13 cellular contexts compared by ENCODE assay signal in genomic region chr1:225865514-225865913, GRCh38. TPM values are rescaled to one million over a fixed set of nuclear protein-coding genes. Genes with fewer than 3 reads are reported as not detected.
DNase-seq lines count a peak whose midpoint lies in the region; ATAC-seq, FAIRE-seq and TF ChIP-seq lines count a peak whose summit lies in the region.
"Had no signal": no experiment of that assay in that cellular context is flagged by ENCODE, and none has a peak within 500 bp of the region (broad histone marks: within the 10 kb centered on the region; RNA-seq: fewer than 3 reads in every experiment).

No MANE protein-coding gene starts in this region.

- DNase-seq in activated naive CD4-positive, alpha-beta T cell (lab: John Stamatoyannopoulos, UW), result no peak
- DNase-seq in RWPE1 (ENCODE audit: low spot score) (no peak), HepG2 (ENCODE audit: low spot score) (no peak), OCI-M2 (lab: John Stamatoyannopoulos, UW; ENCODE audit: unreplicated experiment) (no peak), glutamatergic neuron (no peak), GF-D8 (lab: John Stamatoyannopoulos, UW) (no peak)
- DNase-seq: Karpas-422, NCI-H526 treated with DMSO at 0.1 percent for 48 hours had no signal

- in situ Hi-C loops in HepG2 (cut with HindIII; ENCODE audit: extremely low pct_ligation_motif_present, low pct_unique_long_range_greater_than_20kb), result no loop called here

- H3K27ac ChIP-seq in RWPE1 (0 out of 2 replicates have a peak overlapping the region, but pooled peaks have one; percentile 32), HepG2 (ENCODE audit: extremely low read length, insufficient read depth, low read length) (no peak overlapping the region)
- H3K27ac ChIP-seq: tibial nerve had no signal

- no peaks in the 10 kb centered on the region for H3K27me3 Mint-ChIP-seq in activated naive CD4-positive, alpha-beta T cell treated with anti-CD3 and anti-CD28 coated beads, Interleukin-2, amount 50 U/mL, for 24 hours
- H3K27me3 Mint-ChIP-seq in glutamatergic neuron (ENCODE audit: unreplicated experiment), result peaks cover 2% of the 10 kb centered on the region

- no peak overlapping the region for H3K4me3 ChIP-seq in HepG2 (replicated peaks in 1 of 3; ENCODE audit: insufficient read depth in 1 of 3, low read depth in 2 of 3, low read length in 3 of 3)
- H3K4me3 ChIP-seq: tibial nerve had no signal

- no peaks in the 10 kb centered on the region for H3K27me3 ChIP-seq in HepG2 (ENCODE audit: control insufficient read depth in 1 of 2, insufficient read depth in 2 of 2, low read length in 2 of 2)
- H3K27me3 ChIP-seq: tibial nerve had no signal

- peak overlapping the region; percentile 36 for H3K4me3 Mint-ChIP-seq in activated naive CD4-positive, alpha-beta T cell treated with anti-CD3 and anti-CD28 coated beads, Interleukin-2, amount 50 U/mL, for 24 hours
- no peak overlapping the region for H3K4me3 Mint-ChIP-seq in glutamatergic neuron (ENCODE audit: unreplicated experiment)

- WGBS in HepG2 (ENCODE audit: low lambda C conversion rate), result 93% methylated on average over 8 of the region's 13 CpGs

- TF ChIP-seq EP300 in HepG2 (IDR thresholded peaks at IDR 0.05; ENCODE audit: low read depth in 2 of 2, low read length in 2 of 2) (no peak), HepG2 (CRISPR knock-in tag; IDR thresholded peaks at IDR 0.05; ENCODE audit: borderline replicate concordance) (no peak)

- no peaks in the 10 kb centered on the region for H4K20me1 ChIP-seq in HepG2 (ENCODE audit: insufficient read depth, low read length)

- H3K4me1 ChIP-seq in HepG2 (ENCODE audit: insufficient read depth, low read length), result peaks cover 12% of the 10 kb centered on the region

- no peak for TF ChIP-seq RAD21 in HepG2 (CRISPR knock-in tag; IDR thresholded peaks at IDR 0.05)

- no peak overlapping the region for H3K4me2 ChIP-seq in HepG2 (ENCODE audit: low read depth, low read length)

- H3K4me1 Mint-ChIP-seq in activated naive CD4-positive, alpha-beta T cell treated with anti-CD3 and anti-CD28 coated beads, Interleukin-2, amount 50 U/mL, for 24 hours, result peaks cover 50% of the 10 kb centered on the region
- peaks cover 2% of the 10 kb centered on the region for H3K4me1 Mint-ChIP-seq in glutamatergic neuron (ENCODE audit: low read depth, unreplicated experiment)

- H2AFZ ChIP-seq in HepG2 (ENCODE audit: low read length), result no peak overlapping the region

- peaks cover 25 to 77% of the 10 kb centered on the region in 2 experiments; a peak in 4 of 5 replicates for H3K36me3 ChIP-seq in HepG2 (replicated peaks in 1 of 2; ENCODE audit: control insufficient read depth in 1 of 2, insufficient read depth in 2 of 2, low read length in 2 of 2)

- TF ChIP-seq POLR2A in HepG2 (IDR thresholded peaks at IDR 0.05; ENCODE audit: insufficient read depth in 1 of 2, low read depth in 2 of 2, low read length in 2 of 2), result no peak

- no peak overlapping the region for H3K27ac Mint-ChIP-seq in activated naive CD4-positive, alpha-beta T cell treated with anti-CD3 and anti-CD28 coated beads, Interleukin-2, amount 50 U/mL, for 24 hours
- H3K27ac Mint-ChIP-seq in glutamatergic neuron (ENCODE audit: unreplicated experiment), result no peak overlapping the region

- H3K79me2 ChIP-seq in HepG2 (ENCODE audit: insufficient read depth, low read length), result no peaks in the 10 kb centered on the region

- BruUV-seq in HepG2 (replicated peaks; lab: Mats Ljungman, UMichigan), result no TSS peak

- intact Hi-C loops in HepG2 (cut with micrococcal nuclease; ENCODE audit: unreplicated experiment), result no loop called here

- CTCF ChIA-PET in RWPE1 (lab: Yijun Ruan, JAX), result no interaction called here
- CTCF ChIA-PET in HepG2 (lab: Yijun Ruan, JAX; ENCODE audit: low intra/inter-chr PET ratio, low total read pairs), result no interaction called here

- no peak for FAIRE-seq in HepG2 (lab: Jason Lieb, UNC)
- FAIRE-seq: GM19239 had no signal

- no peak overlapping the region for H3K9ac ChIP-seq in HepG2 (ENCODE audit: insufficient read depth, low read depth, low read length)

- H3K9me3 Mint-ChIP-seq in activated naive CD4-positive, alpha-beta T cell treated with anti-CD3 and anti-CD28 coated beads, Interleukin-2, amount 50 U/mL, for 24 hours, result no peaks in the 10 kb centered on the region
- peaks cover 1% of the 10 kb centered on the region for H3K9me3 Mint-ChIP-seq in glutamatergic neuron (ENCODE audit: unreplicated experiment)

- peaks cover 7% of the 10 kb centered on the region for H3K36me3 Mint-ChIP-seq in activated naive CD4-positive, alpha-beta T cell treated with anti-CD3 and anti-CD28 coated beads, Interleukin-2, amount 50 U/mL, for 24 hours
- no peaks in the 10 kb centered on the region for H3K36me3 Mint-ChIP-seq in glutamatergic neuron (ENCODE audit: unreplicated experiment)

- no peaks in the 10 kb centered on the region for H3K9me3 ChIP-seq in HepG2 (ENCODE audit: low read length)
- H3K9me3 ChIP-seq: tibial nerve had no signal

- no peak for TF ChIP-seq CTCF in RWPE1 (conservative IDR thresholded peaks at IDR 0.05; ENCODE audit: low read depth)
- TF ChIP-seq CTCF in HepG2 (CRISPR knock-in tag; IDR thresholded peaks at IDR 0.05), result no peak
- no peak for TF ChIP-seq CTCF in glutamatergic neuron (IDR thresholded peaks at IDR 0.05; ENCODE audit: partially characterized antibody, unreplicated experiment)

- POLR2A ChIA-PET in RWPE1 (lab: Yijun Ruan, JAX; ENCODE audit: low non-redundant PET) (no interaction called here), HepG2 (lab: Yijun Ruan, JAX) (no interaction called here)

- ATAC-seq in HepG2 (peak; percentile 50), GM18868 (IDR thresholded peaks at IDR 0.05; ENCODE audit: unreplicated experiment) (no peak)

RNA-seq across cellular contexts. Expression of gene TMEM63A, which starts 16.7 kb away (rescaled TPM):
- total RNA-seq in HepG2 (2016; rRNA removed; fragmentation: Illumina TruSeq; extraction: Trizol), result 6.8 and 23.9 TPM in 2 replicates
- 8.4 and 11.8 TPM in 2 replicates for total RNA-seq in HepG2 (2016; cell fraction: cytosol; rRNA removed; fragmentation: Illumina TruSeq; extraction: Trizol; ENCODE audit: low read depth)
- total RNA-seq in HepG2 (2016; cell fraction: insoluble cytoplasmic fraction; rRNA removed; fragmentation: Illumina TruSeq; extraction: Trizol), result 6.3 and 23.7 TPM in 2 replicates
- 9.0 and 9.3 TPM in 2 replicates for total RNA-seq in HepG2 (2016; cell fraction: membrane; rRNA removed; fragmentation: Illumina TruSeq; extraction: Trizol)
- total RNA-seq in HepG2 (2016; cell fraction: nucleus; rRNA removed; fragmentation: Illumina TruSeq; extraction: Trizol), result 45.2 and 52.0 TPM in 2 replicates
- polyA plus RNA-seq in HepG2 (2011; rRNA removed), result 53.3 and 68.4 TPM in 2 replicates
- 12.0 and 12.6 TPM in 2 replicates for polyA plus RNA-seq in HepG2 (2011; cell fraction: cytosol; rRNA removed)
- 382 and 397 TPM in 2 replicates for polyA plus RNA-seq in HepG2 (2011; cell fraction: nucleus; rRNA removed)
- 27.8 and 32.4 TPM in 2 replicates for polyA plus RNA-seq in HepG2 (2012)
- polyA plus RNA-seq in HepG2 (2016; cell fraction: cytosol; fragmentation: Illumina TruSeq; extraction: Trizol; ENCODE audit: low read depth), result 1.2 and 1.4 TPM in 2 replicates
- polyA plus RNA-seq in HepG2 (2016; cell fraction: insoluble cytoplasmic fraction; fragmentation: Illumina TruSeq; extraction: Trizol; ENCODE audit: low read depth), result 5.6 and 6.1 TPM in 2 replicates
- 2.8 and 3.1 TPM in 2 replicates for polyA plus RNA-seq in HepG2 (2016; cell fraction: membrane; fragmentation: Illumina TruSeq; extraction: Trizol; ENCODE audit: low read depth)
- polyA plus RNA-seq in HepG2 (2016; cell fraction: nucleus; fragmentation: Illumina TruSeq; extraction: Trizol; ENCODE audit: insufficient read depth, low read depth), result 77.1 and 87.3 TPM in 2 replicates
- 69.8 and 79.8 TPM in 2 replicates for polyA minus RNA-seq in HepG2 (2011; rRNA and poly(A)+ RNA removed; ENCODE audit: low replicate concordance)
- 11.9 and 15.7 TPM in 2 replicates for polyA minus RNA-seq in HepG2 (2011; cell fraction: cytosol; rRNA and poly(A)+ RNA removed)
- 124 and 138 TPM in 2 replicates for polyA minus RNA-seq in HepG2 (2011; cell fraction: nucleus; rRNA and poly(A)+ RNA removed)
- total RNA-seq in glutamatergic neuron (ENCODE audit: unreplicated experiment), result 1.1 TPM

RNA-seq across cellular contexts. Expression of gene LEFTY1, which starts 23.4 kb away (rescaled TPM):
- 0.29 TPM in 1 of 2 replicates, not detected in the other for total RNA-seq in HepG2 (2016; rRNA removed; fragmentation: Illumina TruSeq; extraction: Trizol)
- 0.20 TPM in 1 of 2 replicates, not detected in the other for total RNA-seq in HepG2 (2016; cell fraction: cytosol; rRNA removed; fragmentation: Illumina TruSeq; extraction: Trizol; ENCODE audit: low read depth)
- 0.18 and 0.50 TPM in 2 replicates for total RNA-seq in HepG2 (2016; cell fraction: insoluble cytoplasmic fraction; rRNA removed; fragmentation: Illumina TruSeq; extraction: Trizol)
- 0.09 TPM in 1 of 2 replicates, not detected in the other for total RNA-seq in HepG2 (2016; cell fraction: membrane; rRNA removed; fragmentation: Illumina TruSeq; extraction: Trizol)
- 0.22 and 0.38 TPM in 2 replicates for total RNA-seq in HepG2 (2016; cell fraction: nucleus; rRNA removed; fragmentation: Illumina TruSeq; extraction: Trizol)
- 0.79 and 1.8 TPM in 2 replicates for polyA plus RNA-seq in HepG2 (2011; rRNA removed)
- polyA plus RNA-seq in HepG2 (2011; cell fraction: cytosol; rRNA removed), result 1.6 and 1.9 TPM in 2 replicates
- 0.68 and 0.78 TPM in 2 replicates for polyA plus RNA-seq in HepG2 (2011; cell fraction: nucleus; rRNA removed)
- 0.32 and 0.55 TPM in 2 replicates for polyA plus RNA-seq in HepG2 (2012)
- polyA plus RNA-seq in HepG2 (2016; cell fraction: cytosol; fragmentation: Illumina TruSeq; extraction: Trizol; ENCODE audit: low read depth), result not detected in 2 replicates
- polyA plus RNA-seq in HepG2 (2016; cell fraction: insoluble cytoplasmic fraction; fragmentation: Illumina TruSeq; extraction: Trizol; ENCODE audit: low read depth), result 0.14 TPM in 1 of 2 replicates, not detected in the other
- polyA plus RNA-seq in HepG2 (2016; cell fraction: membrane; fragmentation: Illumina TruSeq; extraction: Trizol; ENCODE audit: low read depth), result 0.11 TPM in 1 of 2 replicates, not detected in the other
- 0.28 and 0.51 TPM in 2 replicates for polyA plus RNA-seq in HepG2 (2016; cell fraction: nucleus; fragmentation: Illumina TruSeq; extraction: Trizol; ENCODE audit: insufficient read depth, low read depth)
- polyA minus RNA-seq in HepG2 (2011; rRNA and poly(A)+ RNA removed; ENCODE audit: low replicate concordance), result 0.12 TPM in 1 of 2 replicates, not detected in the other
- polyA minus RNA-seq in HepG2 (2011; cell fraction: cytosol; rRNA and poly(A)+ RNA removed), result 0.49 and 0.53 TPM in 2 replicates
- polyA minus RNA-seq in HepG2 (2011; cell fraction: nucleus; rRNA and poly(A)+ RNA removed), result 0.52 and 0.99 TPM in 2 replicates
- total RNA-seq in glutamatergic neuron (ENCODE audit: unreplicated experiment), result 2.3 TPM
- total RNA-seq: mesenteric fat pad had no signal

RNA-seq across cellular contexts. Expression of gene EPHX1, which starts 55.6 kb away (rescaled TPM):
- total RNA-seq in HepG2 (2016; rRNA removed; fragmentation: Illumina TruSeq; extraction: Trizol) (28.8 and 36.5 TPM in 2 replicates), glutamatergic neuron (ENCODE audit: unreplicated experiment) (60.4 TPM)
- 20.0 and 23.1 TPM in 2 replicates for total RNA-seq in HepG2 (2016; cell fraction: cytosol; rRNA removed; fragmentation: Illumina TruSeq; extraction: Trizol; ENCODE audit: low read depth)
- 20.9 and 35.8 TPM in 2 replicates for total RNA-seq in HepG2 (2016; cell fraction: insoluble cytoplasmic fraction; rRNA removed; fragmentation: Illumina TruSeq; extraction: Trizol)
- total RNA-seq in HepG2 (2016; cell fraction: membrane; rRNA removed; fragmentation: Illumina TruSeq; extraction: Trizol), result 36.4 and 40.0 TPM in 2 replicates
- 48.7 and 54.7 TPM in 2 replicates for total RNA-seq in HepG2 (2016; cell fraction: nucleus; rRNA removed; fragmentation: Illumina TruSeq; extraction: Trizol)
- polyA plus RNA-seq in HepG2 (2011; rRNA removed), result 27.7 and 38.3 TPM in 2 replicates
- 18.6 and 23.4 TPM in 2 replicates for polyA plus RNA-seq in HepG2 (2011; cell fraction: cytosol; rRNA removed)
- polyA plus RNA-seq in HepG2 (2011; cell fraction: nucleus; rRNA removed), result 29.6 and 32.2 TPM in 2 replicates
- polyA plus RNA-seq in HepG2 (2012), result 80.6 and 134 TPM in 2 replicates
- polyA plus RNA-seq in HepG2 (2016; cell fraction: cytosol; fragmentation: Illumina TruSeq; extraction: Trizol; ENCODE audit: low read depth), result 67.8 and 68.1 TPM in 2 replicates
- polyA plus RNA-seq in HepG2 (2016; cell fraction: insoluble cytoplasmic fraction; fragmentation: Illumina TruSeq; extraction: Trizol; ENCODE audit: low read depth), result 43.8 and 55.8 TPM in 2 replicates
- polyA plus RNA-seq in HepG2 (2016; cell fraction: membrane; fragmentation: Illumina TruSeq; extraction: Trizol; ENCODE audit: low read depth), result 77.2 and 87.4 TPM in 2 replicates
- 134 and 141 TPM in 2 replicates for polyA plus RNA-seq in HepG2 (2016; cell fraction: nucleus; fragmentation: Illumina TruSeq; extraction: Trizol; ENCODE audit: insufficient read depth, low read depth)
- 20.7 and 23.4 TPM in 2 replicates for polyA minus RNA-seq in HepG2 (2011; rRNA and poly(A)+ RNA removed; ENCODE audit: low replicate concordance)
- 21.0 and 23.9 TPM in 2 replicates for polyA minus RNA-seq in HepG2 (2011; cell fraction: cytosol; rRNA and poly(A)+ RNA removed)
- polyA minus RNA-seq in HepG2 (2011; cell fraction: nucleus; rRNA and poly(A)+ RNA removed), result 15.3 and 18.4 TPM in 2 replicates

RNA-seq across cellular contexts. Expression of gene PYCR2, which starts 58.5 kb away (rescaled TPM):
- total RNA-seq in HepG2 (2016; rRNA removed; fragmentation: Illumina TruSeq; extraction: Trizol) (47.8 and 49.5 TPM in 2 replicates), glutamatergic neuron (ENCODE audit: unreplicated experiment) (36.6 TPM)
- total RNA-seq in HepG2 (2016; cell fraction: cytosol; rRNA removed; fragmentation: Illumina TruSeq; extraction: Trizol; ENCODE audit: low read depth), result 8.2 and 9.6 TPM in 2 replicates
- total RNA-seq in HepG2 (2016; cell fraction: insoluble cytoplasmic fraction; rRNA removed; fragmentation: Illumina TruSeq; extraction: Trizol), result 45.9 and 51.2 TPM in 2 replicates
- 16.1 and 17.9 TPM in 2 replicates for total RNA-seq in HepG2 (2016; cell fraction: membrane; rRNA removed; fragmentation: Illumina TruSeq; extraction: Trizol)
- 31.1 and 42.8 TPM in 2 replicates for total RNA-seq in HepG2 (2016; cell fraction: nucleus; rRNA removed; fragmentation: Illumina TruSeq; extraction: Trizol)
- 47.2 and 54.2 TPM in 2 replicates for polyA plus RNA-seq in HepG2 (2011; rRNA removed)
- polyA plus RNA-seq in HepG2 (2011; cell fraction: cytosol; rRNA removed), result 25.8 and 40.7 TPM in 2 replicates
- polyA plus RNA-seq in HepG2 (2011; cell fraction: nucleus; rRNA removed), result 98.0 and 106 TPM in 2 replicates
- polyA plus RNA-seq in HepG2 (2012), result 29.7 and 35.8 TPM in 2 replicates
- 3.9 and 4.7 TPM in 2 replicates for polyA plus RNA-seq in HepG2 (2016; cell fraction: cytosol; fragmentation: Illumina TruSeq; extraction: Trizol; ENCODE audit: low read depth)
- polyA plus RNA-seq in HepG2 (2016; cell fraction: insoluble cytoplasmic fraction; fragmentation: Illumina TruSeq; extraction: Trizol; ENCODE audit: low read depth), result 51.7 and 55.3 TPM in 2 replicates
- polyA plus RNA-seq in HepG2 (2016; cell fraction: membrane; fragmentation: Illumina TruSeq; extraction: Trizol; ENCODE audit: low read depth), result 8.9 and 9.2 TPM in 2 replicates
- 87.0 and 102 TPM in 2 replicates for polyA plus RNA-seq in HepG2 (2016; cell fraction: nucleus; fragmentation: Illumina TruSeq; extraction: Trizol; ENCODE audit: insufficient read depth, low read depth)
- 56.1 and 62.6 TPM in 2 replicates for polyA minus RNA-seq in HepG2 (2011; rRNA and poly(A)+ RNA removed; ENCODE audit: low replicate concordance)
- polyA minus RNA-seq in HepG2 (2011; cell fraction: cytosol; rRNA and poly(A)+ RNA removed), result 13.5 and 15.9 TPM in 2 replicates
- 14.4 and 15.9 TPM in 2 replicates for polyA minus RNA-seq in HepG2 (2011; cell fraction: nucleus; rRNA and poly(A)+ RNA removed)
